ENCODE assay signal across 5 cellular contexts in genomic region chr22:15637471-15637870, GRCh38. TPM values are rescaled to one million over a fixed set of nuclear protein-coding genes. Genes with fewer than 3 reads are reported as not detected.
"Had no signal": no experiment of that assay in that cellular context is flagged by ENCODE, and none has a peak within 500 bp of the region (broad histone marks: within the 10 kb centered on the region; RNA-seq: fewer than 3 reads in every experiment).

No MANE protein-coding gene starts in this region.

RNA-seq across cellular contexts. Expression of gene POTEH, which starts 52.4 kb away (rescaled TPM):
- total RNA-seq: LHCN-M2, MCF 10A, PC-3, Right ventricle myocardium superior, SJSA1 had no signal
